9 cellular contexts compared by ENCODE assay signal in the genomic region with DNA sequence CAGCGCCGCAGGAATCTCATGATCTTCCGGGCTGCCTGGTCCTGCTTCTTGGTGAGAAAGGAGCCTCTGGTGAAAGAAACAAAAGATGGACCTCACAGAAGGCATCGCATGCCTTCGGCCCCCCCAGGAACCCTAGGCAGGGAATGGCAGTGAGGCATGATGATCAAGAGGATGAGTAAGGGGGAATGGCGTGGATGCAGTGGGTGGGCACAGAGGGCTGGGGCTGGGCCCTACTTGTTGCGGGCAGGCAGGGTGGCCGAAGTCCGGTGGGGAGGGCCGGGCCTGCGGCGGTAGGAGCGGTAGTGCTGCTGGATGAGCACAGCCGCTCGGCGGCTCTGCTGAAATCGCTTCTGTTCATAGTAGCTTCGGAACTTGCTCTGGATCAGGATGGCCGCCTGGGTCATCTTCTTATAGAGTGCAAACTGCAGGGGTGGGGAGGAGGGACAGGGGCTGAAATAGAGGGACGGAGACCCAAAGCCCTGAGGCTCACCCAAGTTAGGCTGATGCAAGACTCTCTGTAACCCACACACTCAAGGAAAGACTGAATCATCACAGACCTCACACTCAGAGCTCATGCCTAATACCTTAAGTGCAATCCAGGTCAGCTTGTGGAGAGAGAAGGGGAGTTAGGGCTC. TPM values are rescaled to one million over a fixed set of nuclear protein-coding genes. Genes with fewer than 3 reads are reported as not detected.
DNase-seq lines count a peak whose midpoint lies in the region; ATAC-seq, FAIRE-seq and TF ChIP-seq lines count a peak whose summit lies in the region.
"Had no signal": no experiment of that assay in that cellular context is flagged by ENCODE, and none has a peak within 500 bp of the region (broad histone marks: within the 10 kb centered on the region; RNA-seq: fewer than 3 reads in every experiment).

No MANE protein-coding gene starts in this region.

- no peak for FAIRE-seq in A549 (lab: Jason Lieb, UNC)

- H3K4me2 ChIP-seq in A549 = peak overlapping the region; percentile 84

- no peaks in the 10 kb centered on the region for H3K27me3 Mint-ChIP-seq in activated CD4-positive, alpha-beta T cell treated with anti-CD3 and anti-CD28 coated beads, Interleukin-2, amount 10 ng/mL, durations not matched to agents 7 days and 5 days
- no peaks in the 10 kb centered on the region for H3K27me3 Mint-ChIP-seq in T-helper 17 cell
- H3K27me3 Mint-ChIP-seq: naive B cell had no signal

- peaks cover 22% of the 10 kb centered on the region for H3K4me1 Mint-ChIP-seq in activated CD4-positive, alpha-beta T cell treated with anti-CD3 and anti-CD28 coated beads, Interleukin-2, amount 10 ng/mL, durations not matched to agents 7 days and 5 days
- H3K4me1 Mint-ChIP-seq in T-helper 17 cell = peaks cover 19% of the 10 kb centered on the region

- H3K4me3 ChIP-seq in A549 (peak overlapping the region; percentile 63), gastroesophageal sphincter (peak overlapping the region; percentile 31 to 76)

- no peak for TF ChIP-seq POLR2A in A549 (IDR thresholded peaks at IDR 0.05; ENCODE audit: low read length)
- no peak for TF ChIP-seq POLR2A in gastroesophageal sphincter (IDR thresholded peaks at IDR 0.05)

- no peaks in the 10 kb centered on the region for H3K9me3 Mint-ChIP-seq in activated CD4-positive, alpha-beta T cell treated with anti-CD3 and anti-CD28 coated beads, Interleukin-2, amount 10 ng/mL, durations not matched to agents 7 days and 5 days
- H3K9me3 Mint-ChIP-seq: naive B cell had no signal

- H3K4me3 Mint-ChIP-seq in activated CD4-positive, alpha-beta T cell treated with anti-CD3 and anti-CD28 coated beads, Interleukin-2, amount 10 ng/mL, durations not matched to agents 7 days and 5 days = no peak overlapping the region
- H3K4me3 Mint-ChIP-seq in T-helper 17 cell = no peak overlapping the region

- ATAC-seq in A549 (no peak), gastroesophageal sphincter (no peak), T-helper 17 cell (no peak), HG03342 (IDR thresholded peaks at IDR 0.05; ENCODE audit: unreplicated experiment) (no peak)

- POLR2A ChIA-PET in A549 (lab: Yijun Ruan, JAX) = interaction anchor here (2.0 to 6.2 kb wide), 2 partner anchors 17 to 18 kb away, joined by 8 to 78 read pairs; partner anchors contain the start of genes CAMTA2 and ENO3
- POLR2A ChIA-PET in activated CD4-positive, alpha-beta T cell treated with anti-CD3 and anti-CD28 coated beads, Interleukin-2, amount 10 ng/mL, durations not matched to agents 7 days and 5 days (lab: Charles Lee) = interaction anchor here (4.0 kb wide), 1 partner anchor 23 kb away, joined by 44 read pairs; the partner anchor contains the start of gene PFN1

- H3K36me3 ChIP-seq in gastroesophageal sphincter = peaks cover 0 to 43% of the 10 kb centered on the region in 2 donors

- TF ChIP-seq RAD21 in A549 (conservative IDR thresholded peaks at IDR 0.05 in 1 of 2, IDR thresholded peaks at IDR 0.05 in 1 of 2) = no peak

- no peak overlapping the region for H3K27ac Mint-ChIP-seq in activated CD4-positive, alpha-beta T cell treated with anti-CD3 and anti-CD28 coated beads, Interleukin-2, amount 10 ng/mL, durations not matched to agents 7 days and 5 days
- H3K27ac Mint-ChIP-seq in T-helper 17 cell = no peak overlapping the region

- CTCF ChIA-PET in A549 (lab: Yijun Ruan, JAX) = interaction anchor here (1.2 to 11.2 kb wide), 8 partner anchors 11 to 93 kb away, joined by 4 to 148 read pairs (median 18); partner anchors contain the start of genes CAMTA2 and ENO3
- CTCF ChIA-PET in activated CD4-positive, alpha-beta T cell treated with anti-CD3 and anti-CD28 coated beads, Interleukin-2, amount 10 ng/mL, durations not matched to agents 7 days and 5 days (lab: Charles Lee) = interaction anchor here (0.7 to 3.9 kb wide), 8 partner anchors 9 to 38 kb away, joined by 3 to 23 read pairs (median 4); partner anchors contain the start of genes CAMTA2 and ENO3

- TF ChIP-seq CTCF in A549 (IDR thresholded peaks at IDR 0.05) = no peak
- no peak for TF ChIP-seq CTCF in gastroesophageal sphincter (IDR thresholded peaks at IDR 0.05)

- H3K27me3 ChIP-seq in gastroesophageal sphincter = no peaks in the 10 kb centered on the region

- TF ChIP-seq EP300 in A549 (IDR thresholded peaks at IDR 0.05) (no peak), gastroesophageal sphincter (IDR thresholded peaks at IDR 0.05) (no peak)

- peak; percentile 26 to 49 for DNase-seq in A549 (ENCODE audit: low read depth in 1 of 2, low spot score in 1 of 2)
- peak; percentile 46 for DNase-seq in GOT3 (lab: John Stamatoyannopoulos, UW)
- peak; percentile 21 for DNase-seq in activated CD4-positive, alpha-beta T cell treated with anti-CD3 and anti-CD28 coated beads, Interleukin-2, amount 10 ng/mL, durations not matched to agents 7 days and 5 days
- DNase-seq in stimulated activated CD4-positive, alpha-beta T cell treated with anti-CD3 and anti-CD28 coated beads, Interleukin-15, amount 100 ng/mL, for 24 hours = peak; percentile 68
- DNase-seq in SKM-1 treated with dmso at 0.1 percent for 144 hours (lab: John Stamatoyannopoulos, UW; ENCODE audit: unreplicated experiment) = no peak
- DNase-seq in T-helper 17 cell = no peak
- DNase-seq: naive B cell had no signal

- H3K4me1 ChIP-seq in A549 (peaks cover 21% of the 10 kb centered on the region), gastroesophageal sphincter (peaks cover 3 to 74% (median 31%) of the 10 kb centered on the region in 3 donors)

- WGBS in A549 (ENCODE audit: missing lambda C conversion rate) = 91% methylated on average over 20 of the region's 20 CpGs
- 0 to 46% methylated on average over 2 to 15 of the region's 20 CpGs for WGBS in gastroesophageal sphincter (ENCODE audit: low coverage in 1 of 2), 2 donors

- H3K9me3 ChIP-seq in A549 (no peaks in the 10 kb centered on the region), gastroesophageal sphincter (no peaks in the 10 kb centered on the region), T-helper 17 cell (ENCODE audit: control insufficient read depth, low read length, poor library complexity, severe bottlenecking) (no peaks in the 10 kb centered on the region)

- H3K36me3 Mint-ChIP-seq in activated CD4-positive, alpha-beta T cell treated with anti-CD3 and anti-CD28 coated beads, Interleukin-2, amount 10 ng/mL, durations not matched to agents 7 days and 5 days (ENCODE audit: low read depth) = peaks cover 32% of the 10 kb centered on the region
- peaks cover 5% of the 10 kb centered on the region for H3K36me3 Mint-ChIP-seq in T-helper 17 cell (ENCODE audit: low read depth)

- H3K27ac ChIP-seq in A549 = peak overlapping the region; percentile 91 to 95
- H3K27ac ChIP-seq in gastroesophageal sphincter = peak overlapping the region; percentile 77 to 95 (median 94)

RNA-seq across cellular contexts. Expression of gene SPAG7, which starts 1.4 kb away (rescaled TPM):
- 72.6 and 94.9 TPM in 2 replicates for polyA plus RNA-seq in A549 (2011; rRNA removed)
- polyA plus RNA-seq in A549 (2012; cell fraction: cytosol; rRNA removed) = 83.2 and 107 TPM in 2 replicates
- 65.1 and 68.1 TPM in 2 replicates for polyA plus RNA-seq in A549 (2012; cell fraction: nucleus; rRNA removed)
- polyA plus RNA-seq in A549 (2017; fragmentation: RNase III; extraction: RNeasy Plus Mini Kit Qiagen cat#74134 plus additional on column Dnase treatment) = 101 to 102 TPM (median 102 TPM) in 3 replicates
- polyA minus RNA-seq in A549 (2011; rRNA and poly(A)+ RNA removed) = 32.7 and 36.0 TPM in 2 replicates
- total RNA-seq in activated CD4-positive, alpha-beta T cell treated with anti-CD3 and anti-CD28 coated beads, Interleukin-2, amount 10 ng/mL, durations not matched to agents 7 days and 5 days = 10 to 100 TPM; 47.7 to 53.6 TPM
- total RNA-seq in gastroesophageal sphincter = 10 to 100 TPM; 35.1 to 77.5 (median 55.2) TPM
- total RNA-seq in T-helper 17 cell = 10 to 100 TPM; 39.0 to 48.4 TPM

RNA-seq across cellular contexts. Expression of gene ENO3, which starts 18.1 kb away (rescaled TPM):
- polyA plus RNA-seq in A549 (2011; rRNA removed) (52.5 and 53.5 TPM in 2 replicates), A549 (2017; fragmentation: RNase III; extraction: RNeasy Plus Mini Kit Qiagen cat#74134 plus additional on column Dnase treatment) (79.0 to 109 TPM (median 102 TPM) in 3 replicates)
- 56.8 and 60.6 TPM in 2 replicates for polyA plus RNA-seq in A549 (2012; cell fraction: cytosol; rRNA removed)
- polyA plus RNA-seq in A549 (2012; cell fraction: nucleus; rRNA removed) = 195 and 252 TPM in 2 replicates
- 35.8 and 39.2 TPM in 2 replicates for polyA minus RNA-seq in A549 (2011; rRNA and poly(A)+ RNA removed)
- total RNA-seq in activated CD4-positive, alpha-beta T cell treated with anti-CD3 and anti-CD28 coated beads, Interleukin-2, amount 10 ng/mL, durations not matched to agents 7 days and 5 days = 10 to 100 TPM; 44.9 to 54.8 TPM
- total RNA-seq in gastroesophageal sphincter (10 to 100 TPM in 2 of 4 donors, 1 to 10 TPM in 2; 1.5 to 16.2 (median 7.6) TPM), T-helper 17 cell (10 to 100 TPM; 17.2 to 17.6 TPM)

RNA-seq across cellular contexts. Expression of gene CAMTA2, which starts 18.4 kb away (rescaled TPM):
- polyA plus RNA-seq in A549 (2011; rRNA removed) (12.4 and 17.7 TPM in 2 replicates), A549 (2017; fragmentation: RNase III; extraction: RNeasy Plus Mini Kit Qiagen cat#74134 plus additional on column Dnase treatment) (30.1 to 33.8 TPM (median 30.3 TPM) in 3 replicates)
- polyA plus RNA-seq in A549 (2012; cell fraction: cytosol; rRNA removed) = 25.8 and 28.1 TPM in 2 replicates
- polyA plus RNA-seq in A549 (2012; cell fraction: nucleus; rRNA removed) = 133 and 137 TPM in 2 replicates
- polyA minus RNA-seq in A549 (2011; rRNA and poly(A)+ RNA removed) = 14.2 and 16.1 TPM in 2 replicates
- total RNA-seq in activated CD4-positive, alpha-beta T cell treated with anti-CD3 and anti-CD28 coated beads, Interleukin-2, amount 10 ng/mL, durations not matched to agents 7 days and 5 days = 10 to 100 TPM; 58.2 to 62.7 TPM
- total RNA-seq in gastroesophageal sphincter (10 to 100 TPM; 16.7 to 50.0 (median 26.1) TPM), T-helper 17 cell (10 to 100 TPM; 59.9 to 63.5 TPM)

RNA-seq across cellular contexts. Expression of gene PFN1, which starts 20.7 kb away (rescaled TPM):
- polyA plus RNA-seq in A549 (2011; rRNA removed) (1,417 and 1,732 TPM in 2 replicates), A549 (2017; fragmentation: RNase III; extraction: RNeasy Plus Mini Kit Qiagen cat#74134 plus additional on column Dnase treatment) (3,195 to 3,341 TPM (median 3,230 TPM) in 3 replicates)
- polyA plus RNA-seq in A549 (2012; cell fraction: cytosol; rRNA removed) = 3,514 and 3,904 TPM in 2 replicates
- polyA plus RNA-seq in A549 (2012; cell fraction: nucleus; rRNA removed) = 1,698 and 2,342 TPM in 2 replicates
- 1,279 and 1,360 TPM in 2 replicates for polyA minus RNA-seq in A549 (2011; rRNA and poly(A)+ RNA removed)
- 1,000 to 10,000 TPM; 2,428 to 2,438 TPM for total RNA-seq in activated CD4-positive, alpha-beta T cell treated with anti-CD3 and anti-CD28 coated beads, Interleukin-2, amount 10 ng/mL, durations not matched to agents 7 days and 5 days
- total RNA-seq in gastroesophageal sphincter (1,000 to 10,000 TPM in 2 of 4 donors, 100 to 1,000 TPM in 2; 920 to 1,441 (median 1,060) TPM), T-helper 17 cell (100 to 1,000 TPM; 686 to 710 TPM)

RNA-seq across cellular contexts. Expression of gene INCA1, which starts 28.3 kb away (rescaled TPM):
- polyA plus RNA-seq in A549 (2011; rRNA removed) (0.66 and 0.86 TPM in 2 replicates), A549 (2017; fragmentation: RNase III; extraction: RNeasy Plus Mini Kit Qiagen cat#74134 plus additional on column Dnase treatment) (1.1 to 1.3 TPM (median 1.1 TPM) in 3 replicates)
- 0.75 and 1.3 TPM in 2 replicates for polyA plus RNA-seq in A549 (2012; cell fraction: cytosol; rRNA removed)
- 1.7 and 2.0 TPM in 2 replicates for polyA plus RNA-seq in A549 (2012; cell fraction: nucleus; rRNA removed)
- 0.58 and 1.6 TPM in 2 replicates for polyA minus RNA-seq in A549 (2011; rRNA and poly(A)+ RNA removed)
- total RNA-seq in activated CD4-positive, alpha-beta T cell treated with anti-CD3 and anti-CD28 coated beads, Interleukin-2, amount 10 ng/mL, durations not matched to agents 7 days and 5 days = under 1 TPM; 0.35 to 0.50 TPM
- total RNA-seq in gastroesophageal sphincter (1 to 10 TPM in 2 of 4 donors, under 1 TPM in 1, not detected in 1; 0.93 to 4.4 (median 3.8) TPM), T-helper 17 cell (not detected)

Comparison
In these comparisons a context has a peak if more than half of its experiments do, and no peak if none do; other contexts are left out.
1. DNase-seq: peak in A549 (2 of 2), GOT3 (single experiment), activated CD4-positive, alpha-beta T cell treated with anti-CD3 and anti-CD28 coated beads, Interleukin-2, amount 10 ng/mL, durations not matched to agents 7 days and 5 days (single experiment) and stimulated activated CD4-positive, alpha-beta T cell treated with anti-CD3 and anti-CD28 coated beads, Interleukin-15, amount 100 ng/mL, for 24 hours (single experiment); none in SKM-1 treated with dmso at 0.1 percent for 144 hours (single experiment) and T-helper 17 cell (0 of 3).